In genomic region chr3:47781685-47782537, GRCh38 we compare ENCODE assay signal across 8 cellular contexts. TPM values are rescaled to one million over a fixed set of nuclear protein-coding genes. Genes with fewer than 3 reads are reported as not detected.
A peak's percentile ranks its signal among the peaks of the same experiment; 100 is the strongest.
DNase-seq lines count a peak whose midpoint lies in the region; ATAC-seq lines count a peak whose summit lies in the region.

TSS of gene SMARCC1 (minus strand) at chr3:47781893. CDS start at chr3:47781797, 96 bp downstream.

- no peaks in the 10 kb centered on the region for H3K27me3 Mint-ChIP-seq in memory B cell

- peak; percentile 76 for ATAC-seq in GM19468 (IDR thresholded peaks at IDR 0.05; ENCODE audit: extremely low read depth, unreplicated experiment)
- peak; percentile 86 for ATAC-seq in memory B cell (ENCODE audit: low read depth)

- peaks cover 16% of the 10 kb centered on the region for H3K4me1 Mint-ChIP-seq in memory B cell

- H3K27me3 ChIP-seq in effector memory CD4-positive, alpha-beta T cell (replicated peaks; ENCODE audit: control insufficient read depth, insufficient read depth, low read length, poor library complexity, severe bottlenecking): no peaks in the 10 kb centered on the region

- H3K27ac Mint-ChIP-seq in memory B cell: peak within 1 kb of the TSS; percentile 98

- H3K27ac ChIP-seq in effector memory CD4-positive, alpha-beta T cell (ENCODE audit: insufficient read depth, low read length, poor library complexity, severe bottlenecking): peak within 1 kb of the TSS; percentile 98

- no peaks in the 10 kb centered on the region for H3K36me3 ChIP-seq in effector memory CD4-positive, alpha-beta T cell (ENCODE audit: control insufficient read depth, insufficient read depth, low read length)

- peak within 1 kb of the TSS; percentile 99 for H3K4me3 Mint-ChIP-seq in memory B cell

- POLR2A ChIA-PET in activated CD8-positive, alpha-beta memory T cell treated with anti-CD3 and anti-CD28 coated beads for 36 hours (lab: Charles Lee): interaction anchor here (0.8 kb wide), 1 partner anchor 43 kb away, joined by 3 read pairs; no protein-coding TSS in a partner anchor

- DNase-seq in CMK (ENCODE audit: low read depth): peak; percentile 96
- DNase-seq in HS-5 (ENCODE audit: low read depth): peak; percentile 91
- DNase-seq in NK-92 treated with Interleukin-12 subunit alpha and Interleukin-12 subunit beta, amount 100 ng/mL, for 24 hours (lab: John Stamatoyannopoulos, UW): peak; percentile 95
- peak; percentile 94 to 97 (median 97) for DNase-seq in effector memory CD4-positive, alpha-beta T cell
- peak; percentile 90 to 95 for DNase-seq in memory B cell (ENCODE audit: low spot score in 2 of 2)
- DNase-seq in stimulated activated CD8-positive, alpha-beta memory T cell treated with anti-CD3 and anti-CD28 coated beads, Interleukin-12 subunit alpha, Interleukin-12 subunit beta, amount 100 ng/mL, for 24 hours (ENCODE audit: extremely low read depth): peak; percentile 96

- H3K4me3 ChIP-seq in effector memory CD4-positive, alpha-beta T cell (ENCODE audit: insufficient read depth, low read depth, low read length, poor library complexity, severe bottlenecking): peak within 1 kb of the TSS; percentile 77

- H3K36me3 Mint-ChIP-seq in memory B cell: no peaks in the 10 kb centered on the region

- CTCF ChIA-PET in activated CD8-positive, alpha-beta memory T cell treated with anti-CD3 and anti-CD28 coated beads for 36 hours (lab: Charles Lee): interaction anchor here (0.6 kb wide), 1 partner anchor 485 kb away, joined by 3 read pairs; no protein-coding TSS in a partner anchor

- no peaks in the 10 kb centered on the region for H3K9me3 ChIP-seq in effector memory CD4-positive, alpha-beta T cell (ENCODE audit: control insufficient read depth, low read length)

- no peaks in the 10 kb centered on the region for H3K9me3 Mint-ChIP-seq in memory B cell

- H3K4me1 ChIP-seq in effector memory CD4-positive, alpha-beta T cell (ENCODE audit: control insufficient read depth, insufficient read depth, low read length, poor library complexity, severe bottlenecking): peaks cover 17% of the 10 kb centered on the region

RNA-seq across cellular contexts. Expression of gene SMARCC1, which starts in this region (rescaled TPM):
- total RNA-seq in activated CD8-positive, alpha-beta memory T cell treated with anti-CD3 and anti-CD28 coated beads for 36 hours: 100 to 1,000 TPM; 111 TPM

Comparison
In these comparisons a context has a peak if more than half of its experiments do, and no peak if none do; other contexts are left out.
1. Peak in every context shown above with its lines: DNase-seq, ATAC-seq, H3K4me3 ChIP-seq and H3K27ac ChIP-seq.